ENCODE assay signal across 8 cellular contexts in genomic region chr9:126326228-126327015, GRCh38. TPM values are rescaled to one million over a fixed set of nuclear protein-coding genes. Genes with fewer than 3 reads are reported as not detected.
DNase-seq lines count a peak whose midpoint lies in the region; ATAC-seq and TF ChIP-seq lines count a peak whose summit lies in the region.

MVB12B (plus strand) TSS chr9:126326829; CDS start chr9:126326930, 101 bp downstream.

- no peak for TF ChIP-seq CTCF in CD8-positive, alpha-beta T cell (IDR thresholded peaks at IDR 0.05)
- TF ChIP-seq CTCF in mesothelial cell of epicardium (IDR thresholded peaks at IDR 0.05; ENCODE audit: unreplicated experiment): no peak

- H3K4me3 ChIP-seq in CD8-positive, alpha-beta T cell (ENCODE audit: low read depth, low read length): peak within 1 kb of the TSS; percentile 61
- peak within 1 kb of the TSS; percentile 73 for H3K4me3 ChIP-seq in Jurkat, Clone E6-1 (ENCODE audit: low read length)
- peak within 1 kb of the TSS; percentile 7 for H3K4me3 ChIP-seq in endocrine pancreas (ENCODE audit: control insufficient read depth, insufficient read depth, low read length)

- no peaks in the 10 kb centered on the region for H3K9me3 Mint-ChIP-seq in CD8-positive, alpha-beta T cell
- H3K9me3 Mint-ChIP-seq in activated CD8-positive, alpha-beta T cell treated with anti-CD3 and anti-CD28 coated beads, Interleukin-2, amount 10 ng/mL, durations not matched to agents 7 days and 5 days (ENCODE audit: insufficient read depth): peaks cover 14% of the 10 kb centered on the region
- H3K9me3 Mint-ChIP-seq in mesothelial cell of epicardium: peaks cover 9% of the 10 kb centered on the region
- peaks cover 2% of the 10 kb centered on the region for H3K9me3 Mint-ChIP-seq in stimulated activated memory B cell treated with anti-CD40 and anti-IgM and Interleukin-4, amounts not matched to agents 10 μg/mL and 1 μg/mL and 100 μg/mL, for 72 hours

- peak within 1 kb of the TSS; percentile 97 for H3K27ac Mint-ChIP-seq in CD8-positive, alpha-beta T cell
- peak within 1 kb of the TSS; percentile 83 for H3K27ac Mint-ChIP-seq in activated CD8-positive, alpha-beta T cell treated with anti-CD3 and anti-CD28 coated beads, Interleukin-2, amount 10 ng/mL, durations not matched to agents 7 days and 5 days
- H3K27ac Mint-ChIP-seq in mesothelial cell of epicardium: peak within 1 kb of the TSS; percentile 97
- H3K27ac Mint-ChIP-seq in stimulated activated memory B cell treated with anti-CD40 and anti-IgM and Interleukin-4, amounts not matched to agents 10 μg/mL and 1 μg/mL and 100 μg/mL, for 72 hours: peak within 1 kb of the TSS; percentile 82

- H3K9me3 ChIP-seq in CD8-positive, alpha-beta T cell (ENCODE audit: low read length): no peaks in the 10 kb centered on the region
- peaks cover 2% of the 10 kb centered on the region for H3K9me3 ChIP-seq in endocrine pancreas (ENCODE audit: control insufficient read depth, low read length)

- H3K27me3 ChIP-seq in CD8-positive, alpha-beta T cell (ENCODE audit: insufficient read depth, low read length): no peaks in the 10 kb centered on the region
- no peaks in the 10 kb centered on the region for H3K27me3 ChIP-seq in endocrine pancreas (ENCODE audit: control insufficient read depth, insufficient read depth, low read length)

- peaks cover 46% of the 10 kb centered on the region for H3K4me1 ChIP-seq in CD8-positive, alpha-beta T cell (ENCODE audit: insufficient read depth, low read length)
- no peaks in the 10 kb centered on the region for H3K4me1 ChIP-seq in endocrine pancreas (ENCODE audit: control insufficient read depth, insufficient read depth, low read length)

- H3K27ac ChIP-seq in CD8-positive, alpha-beta T cell (ENCODE audit: low read depth, low read length): peak within 1 kb of the TSS; percentile 46

- H3K4me3 Mint-ChIP-seq in CD8-positive, alpha-beta T cell: peak within 1 kb of the TSS; percentile 88
- peak within 1 kb of the TSS; percentile 77 for H3K4me3 Mint-ChIP-seq in activated CD8-positive, alpha-beta T cell treated with anti-CD3 and anti-CD28 coated beads, Interleukin-2, amount 10 ng/mL, durations not matched to agents 7 days and 5 days
- peak within 1 kb of the TSS; percentile 86 for H3K4me3 Mint-ChIP-seq in mesothelial cell of epicardium
- H3K4me3 Mint-ChIP-seq in stimulated activated memory B cell treated with anti-CD40 and anti-IgM and Interleukin-4, amounts not matched to agents 10 μg/mL and 1 μg/mL and 100 μg/mL, for 72 hours: peak within 1 kb of the TSS; percentile 88

- peak; percentile 29 to 74 (median 47) for DNase-seq in CD8-positive, alpha-beta T cell
- DNase-seq in Jurkat, Clone E6-1 (ENCODE audit: low read depth, low spot score): no peak
- DNase-seq in activated CD8-positive, alpha-beta T cell treated with anti-CD3 and anti-CD28 coated beads, Interleukin-2, amount 10 ng/mL, durations not matched to agents 7 days and 5 days: peak; percentile 40
- DNase-seq in mesothelial cell of epicardium (ENCODE audit: low spot score in 2 of 2, unreplicated experiment in 2 of 2): peak; percentile 34 to 63
- no peak for DNase-seq in hippocampal formation (lab: John Stamatoyannopoulos, UW)

- H3K36me3 ChIP-seq in CD8-positive, alpha-beta T cell (ENCODE audit: insufficient read depth, low read length): no peaks in the 10 kb centered on the region
- no peaks in the 10 kb centered on the region for H3K36me3 ChIP-seq in endocrine pancreas (ENCODE audit: control insufficient read depth, insufficient read depth, low read length)

- peak within 1 kb of the TSS; percentile 86 for H3K9ac ChIP-seq in endocrine pancreas (ENCODE audit: control insufficient read depth, insufficient read depth, low read length)

- ATAC-seq in CD8-positive, alpha-beta T cell: peak; percentile 76
- ATAC-seq in activated CD8-positive, alpha-beta T cell treated with anti-CD3 and anti-CD28 coated beads, Interleukin-2, amount 10 ng/mL, durations not matched to agents 7 days and 5 days: peak; percentile 66
- peak; percentile 78 for ATAC-seq in stimulated activated memory B cell treated with anti-CD40 and anti-IgM and Interleukin-4, amounts not matched to agents 10 μg/mL and 1 μg/mL and 100 μg/mL, for 72 hours
- no peak for ATAC-seq in HG03354 (IDR thresholded peaks at IDR 0.05; ENCODE audit: poor library complexity, severe bottlenecking, unreplicated experiment)

- H3K4me1 Mint-ChIP-seq in CD8-positive, alpha-beta T cell (ENCODE audit: low read depth): peaks cover 46% of the 10 kb centered on the region
- peaks cover 49% of the 10 kb centered on the region for H3K4me1 Mint-ChIP-seq in activated CD8-positive, alpha-beta T cell treated with anti-CD3 and anti-CD28 coated beads, Interleukin-2, amount 10 ng/mL, durations not matched to agents 7 days and 5 days (ENCODE audit: low read depth)
- peaks cover 20% of the 10 kb centered on the region for H3K4me1 Mint-ChIP-seq in mesothelial cell of epicardium
- peaks cover 22% of the 10 kb centered on the region for H3K4me1 Mint-ChIP-seq in stimulated activated memory B cell treated with anti-CD40 and anti-IgM and Interleukin-4, amounts not matched to agents 10 μg/mL and 1 μg/mL and 100 μg/mL, for 72 hours

- intact Hi-C loops in CD8-positive, alpha-beta T cell (cut with DNase I, micrococcal nuclease): loop anchor here (2.0 to 5.0 kb wide), 2 partner anchors 70 to 146 kb away; no protein-coding TSS in a partner anchor

- POLR2A ChIA-PET in CD8-positive, alpha-beta T cell (lab: Charles Lee): interaction anchor here (0.6 to 2.5 kb wide), 6 partner anchors 8 to 146 kb away, joined by 3 to 10 read pairs (median 6); no protein-coding TSS in a partner anchor
- POLR2A ChIA-PET in activated CD8-positive, alpha-beta T cell treated with anti-CD3 and anti-CD28 coated beads, Interleukin-2, amount 10 ng/mL, durations not matched to agents 7 days and 5 days (lab: Charles Lee): interaction anchor here (1.3 to 2.4 kb wide), 2 partner anchors 9 to 71 kb away, joined by 4 to 8 read pairs; no protein-coding TSS in a partner anchor

- CTCF ChIA-PET in CD8-positive, alpha-beta T cell (lab: Charles Lee): interaction anchor here (0.7 to 6.5 kb wide), 14 partner anchors 9 to 231 kb away, joined by 3 to 31 read pairs (median 3); no protein-coding TSS in a partner anchor
- CTCF ChIA-PET in activated CD8-positive, alpha-beta T cell treated with anti-CD3 and anti-CD28 coated beads, Interleukin-2, amount 10 ng/mL, durations not matched to agents 7 days and 5 days (lab: Charles Lee): interaction anchor here (0.6 to 5.2 kb wide), 8 partner anchors 9 to 165 kb away, joined by 3 to 67 read pairs (median 4); no protein-coding TSS in a partner anchor

- no peaks in the 10 kb centered on the region for H3K27me3 Mint-ChIP-seq in CD8-positive, alpha-beta T cell (ENCODE audit: low read depth)
- peaks cover 2% of the 10 kb centered on the region for H3K27me3 Mint-ChIP-seq in activated CD8-positive, alpha-beta T cell treated with anti-CD3 and anti-CD28 coated beads, Interleukin-2, amount 10 ng/mL, durations not matched to agents 7 days and 5 days (ENCODE audit: low read depth)
- no peaks in the 10 kb centered on the region for H3K27me3 Mint-ChIP-seq in mesothelial cell of epicardium (ENCODE audit: low read depth)
- H3K27me3 Mint-ChIP-seq in stimulated activated memory B cell treated with anti-CD40 and anti-IgM and Interleukin-4, amounts not matched to agents 10 μg/mL and 1 μg/mL and 100 μg/mL, for 72 hours: peaks cover 9% of the 10 kb centered on the region

- peaks cover 2% of the 10 kb centered on the region for H3K36me3 Mint-ChIP-seq in CD8-positive, alpha-beta T cell
- H3K36me3 Mint-ChIP-seq in activated CD8-positive, alpha-beta T cell treated with anti-CD3 and anti-CD28 coated beads, Interleukin-2, amount 10 ng/mL, durations not matched to agents 7 days and 5 days (ENCODE audit: low read depth): peaks cover 22% of the 10 kb centered on the region
- peaks cover 6% of the 10 kb centered on the region for H3K36me3 Mint-ChIP-seq in mesothelial cell of epicardium
- H3K36me3 Mint-ChIP-seq in stimulated activated memory B cell treated with anti-CD40 and anti-IgM and Interleukin-4, amounts not matched to agents 10 μg/mL and 1 μg/mL and 100 μg/mL, for 72 hours: no peaks in the 10 kb centered on the region

RNA-seq across cellular contexts. Expression of gene MVB12B, which starts in this region (rescaled TPM):
- 10 to 100 TPM; 25.7 to 26.9 TPM for total RNA-seq in CD8-positive, alpha-beta T cell
- 12.4 TPM for polyA plus RNA-seq in Jurkat, Clone E6-1 (2012; ENCODE audit: insufficient read depth, insufficient read length)
- total RNA-seq in activated CD8-positive, alpha-beta T cell treated with anti-CD3 and anti-CD28 coated beads, Interleukin-2, amount 10 ng/mL, durations not matched to agents 7 days and 5 days: 10 to 100 TPM; 17.4 to 19.9 TPM
- 38.0 to 43.7 TPM (median 42.0 TPM) in 3 replicates for total RNA-seq in mesothelial cell of epicardium

Comparison
In these comparisons a context has a peak if more than half of its experiments do, and no peak if none do; other contexts are left out.
1. DNase-seq: peak in CD8-positive, alpha-beta T cell (7 of 7), activated CD8-positive, alpha-beta T cell treated with anti-CD3 and anti-CD28 coated beads, Interleukin-2, amount 10 ng/mL, durations not matched to agents 7 days and 5 days (single experiment) and mesothelial cell of epicardium (2 of 2); none in Jurkat, Clone E6-1 (single experiment) and hippocampal formation (0 of 2).
2. H3K4me3 ChIP-seq: peak in every context shown above with its lines; median percentile 73 in Jurkat, Clone E6-1; 61 in CD8-positive, alpha-beta T cell; 7 in endocrine pancreas.
3. Peak in every context shown above with its lines, with median percentiles within 50 percentile points of each other: H3K27ac Mint-ChIP-seq and H3K4me3 Mint-ChIP-seq.